Comparison of ENCODE assay signal across 1 cellular context in genomic region chr14:92785601-92786426, GRCh38.
TF ChIP-seq lines count a peak whose summit lies in the region.

No MANE protein-coding gene starts in this region.

TF ChIP-seq in H1, 55 proteins besides CTCF, POLR2A, EP300 and RAD21:
- TF ChIP-seq BACH1 (IDR thresholded peaks at IDR 0.05; ENCODE audit: low read length) = 0 out of 2 replicates have a peak, but pooled peaks have one; percentile 21
- no peak for TF ChIP-seq TAF1 (IDR thresholded peaks at IDR 0.05; ENCODE audit: low read depth, low read length)
TF ChIP-seq in H1: peak in this region for 1.
